ENCODE assay signal across 7 cellular contexts in genomic region chr19:4233282-4233853, GRCh38. TPM values are rescaled to one million over a fixed set of nuclear protein-coding genes. Genes with fewer than 3 reads are reported as not detected.
DNase-seq lines count a peak whose midpoint lies in the region; ATAC-seq, FAIRE-seq and TF ChIP-seq lines count a peak whose summit lies in the region.

No MANE protein-coding gene starts in this region.

- H3K4me2 ChIP-seq in OCI-LY1 (ENCODE audit: low read length), result no peak overlapping the region

- DNase-seq in GM13976 (ENCODE audit: low spot score) (peak; percentile 76), activated T-cell treated with anti-CD3 and anti-CD28 coated beads for 48 hours (ENCODE audit: low read depth) (peak; percentile 74), germinal center (ENCODE audit: low spot score) (peak; percentile 51), sciatic nerve (ENCODE audit: low spot score) (peak; percentile 72), H54 (ENCODE audit: insufficient read length, low spot score) (no peak)

- TF ChIP-seq CTCF in GM13976 (IDR thresholded peaks at IDR 0.05; ENCODE audit: borderline replicate concordance, control extremely low read depth, extremely low read depth, insufficient read depth, missing control alignments) (peak; percentile 91), OCI-LY1 (IDR thresholded peaks at IDR 0.05; ENCODE audit: low read length) (peak; percentile 78)

- H3K79me2 ChIP-seq in OCI-LY1 (ENCODE audit: insufficient read depth, low read length), result no peaks in the 10 kb centered on the region

- no peaks in the 10 kb centered on the region for H3K36me3 ChIP-seq in OCI-LY1 (ENCODE audit: insufficient read depth, low read length)

- no peaks in the 10 kb centered on the region for H3K9me3 ChIP-seq in OCI-LY1 (ENCODE audit: low read length)

- H3K4me3 ChIP-seq in OCI-LY1 (ENCODE audit: low read depth, low read length, poor library complexity, severe bottlenecking), result no peak overlapping the region

- no peaks in the 10 kb centered on the region for H3K27me3 ChIP-seq in OCI-LY1 (ENCODE audit: insufficient read depth, low read length)

- no peak for TF ChIP-seq POLR2A in H54 (IDR thresholded peaks at IDR 0.05; ENCODE audit: low read depth, low read length)

- in situ Hi-C loops in GM13976 (cut with MboI; ENCODE audit: low sequenced_read_pairs, unreplicated experiment), result no loop called here

- peak; percentile 38 for ATAC-seq in sciatic nerve
- ATAC-seq in HG02884 (IDR thresholded peaks at IDR 0.05; ENCODE audit: unreplicated experiment), result no peak

- H3K9me2 ChIP-seq in OCI-LY1 (ENCODE audit: low read depth, low read length), result no peaks in the 10 kb centered on the region

- no peaks in the 10 kb centered on the region for H3F3A ChIP-seq in OCI-LY1 (ENCODE audit: insufficient read depth, low read length)

- no peak overlapping the region for H3K27ac ChIP-seq in OCI-LY1 (ENCODE audit: low read depth, low read length, poor library complexity, severe bottlenecking)

- H3K4me1 ChIP-seq in OCI-LY1 (ENCODE audit: insufficient read depth, low read length, severe bottlenecking), result no peaks in the 10 kb centered on the region

- intact Hi-C loops in sciatic nerve (cut with DNase I), result loop anchor here (5.0 kb wide), 1 partner anchor 1486 kb away; no protein-coding TSS in a partner anchor

- FAIRE-seq in H54 (lab: Jason Lieb, UNC), result no peak

- no peaks in the 10 kb centered on the region for H4K20me1 ChIP-seq in OCI-LY1 (ENCODE audit: insufficient read depth, low read length)

- H2AFZ ChIP-seq in OCI-LY1 (ENCODE audit: low read length), result no peak overlapping the region

- no peak overlapping the region for H3K9ac ChIP-seq in OCI-LY1 (ENCODE audit: low read length)

RNA-seq across cellular contexts. Expression of gene EBI3, which starts 4.0 kb away (rescaled TPM):
- total RNA-seq in sciatic nerve, result 3.0 TPM

RNA-seq across cellular contexts. Expression of gene YJU2, which starts 13.5 kb away (rescaled TPM):
- total RNA-seq in sciatic nerve, result 17.3 TPM

RNA-seq across cellular contexts. Expression of gene SHD, which starts 45.7 kb away (rescaled TPM):
- not detected for total RNA-seq in sciatic nerve

RNA-seq across cellular contexts. Expression of gene ANKRD24, which starts 50.9 kb away (rescaled TPM):
- 1.3 TPM for total RNA-seq in sciatic nerve

RNA-seq across cellular contexts. Expression of gene SIRT6, which starts 51.0 kb away (rescaled TPM):
- 19.0 TPM for total RNA-seq in sciatic nerve
